In the genomic region with DNA sequence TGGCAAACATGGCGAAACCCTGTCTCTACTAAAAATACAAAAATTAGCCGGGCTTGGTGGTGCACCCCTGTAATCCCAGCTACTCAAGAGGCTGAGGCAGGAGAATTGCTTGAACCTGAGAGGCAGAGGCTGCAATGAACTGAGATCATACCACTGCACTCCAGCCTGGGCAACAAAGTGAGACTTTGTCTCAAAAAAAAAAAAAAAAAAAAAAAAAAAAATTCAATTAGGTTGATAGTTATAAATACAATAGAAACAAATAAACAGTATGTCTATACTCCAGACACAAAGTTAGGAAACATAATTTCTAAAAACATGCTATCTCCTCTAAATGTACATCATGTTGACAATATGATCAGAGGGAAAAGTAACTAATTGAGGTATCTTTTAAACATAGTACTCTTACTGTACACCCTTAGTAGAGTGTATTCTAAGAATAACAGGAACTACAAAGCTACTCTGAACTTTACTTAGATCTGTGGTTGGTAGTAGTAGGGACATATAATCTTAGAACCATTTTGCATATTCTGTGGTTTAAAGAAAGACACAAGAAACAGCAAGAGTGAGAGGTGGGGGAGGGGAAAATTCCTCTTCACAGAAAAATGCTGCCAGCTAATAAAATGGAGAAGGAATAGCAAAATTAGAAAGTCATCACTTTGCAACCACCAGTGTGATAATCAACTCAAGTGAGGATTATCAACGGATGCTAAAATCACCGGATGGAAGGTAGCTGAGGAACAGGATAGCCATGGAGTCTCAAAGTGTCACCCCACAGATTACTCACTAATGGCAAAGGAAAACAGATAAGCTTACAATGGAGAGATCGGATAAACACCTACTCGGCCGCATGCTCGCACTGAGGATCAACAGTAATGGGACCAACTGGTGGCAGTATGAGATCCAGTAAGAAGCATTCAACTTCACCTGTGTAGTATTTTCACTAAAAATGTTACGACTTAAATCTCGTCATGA, we compare ENCODE assay signal across 14 cellular contexts. TPM values are rescaled to one million over a fixed set of nuclear protein-coding genes. Genes with fewer than 3 reads are reported as not detected.
DNase-seq lines count a peak whose midpoint lies in the region; ATAC-seq and TF ChIP-seq lines count a peak whose summit lies in the region.
"Had no signal": no experiment of that assay in that cellular context is flagged by ENCODE, and none has a peak within 500 bp of the region (broad histone marks: within the 10 kb centered on the region; RNA-seq: fewer than 3 reads in every experiment).

No MANE protein-coding gene starts in this region.

- no peaks in the 10 kb centered on the region for H3K9me2 ChIP-seq in MM.1S (replicated peaks; ENCODE audit: insufficient read depth, low read length)

- H3K27ac ChIP-seq in MM.1S (ENCODE audit: low read length): peak overlapping the region; percentile 59; the same call in 1 of the 2 replicates
- no peak overlapping the region for H3K27ac ChIP-seq in aorta (ENCODE audit: low read depth in 1 of 2, low read length in 2 of 2)
- H3K27ac ChIP-seq: foreskin keratinocyte, sigmoid colon had no signal

- H3K4me3 Mint-ChIP-seq in HFFc6: no peak overlapping the region

- H3K4me1 Mint-ChIP-seq in HFFc6 (ENCODE audit: low read depth): peaks cover 13% of the 10 kb centered on the region

- peaks cover 5% of the 10 kb centered on the region; the same call in 1 of the 2 replicates for H3K79me2 ChIP-seq in MM.1S (ENCODE audit: low read length)

- H3K27me3 ChIP-seq in MM.1S (replicated peaks; ENCODE audit: insufficient read depth, low read length) (no peaks in the 10 kb centered on the region), aorta (ENCODE audit: control insufficient read depth in 1 of 2, insufficient read depth in 2 of 2, low read length in 1 of 2) (no peaks in the 10 kb centered on the region)
- H3K27me3 ChIP-seq: foreskin keratinocyte, sigmoid colon had no signal

- H3F3A ChIP-seq in MM.1S (ENCODE audit: insufficient read depth, low read length): peaks cover 9% of the 10 kb centered on the region; the same call in 1 of the 2 replicates

- peak overlapping the region; percentile 62 for H3K4me2 ChIP-seq in MM.1S (ENCODE audit: low read depth, low read length)

- DNase-seq in GM12864 (ENCODE audit: low read depth) (peak; percentile 24), MM.1S (peak; percentile 74), germinal center (ENCODE audit: low spot score) (peak; percentile 68), HFFc6 (no peak), aorta (no peak), DMS79 treated with DMSO at 0.1 percent for 48 hours (lab: John Stamatoyannopoulos, UW) (no peak)
- DNase-seq: central memory CD4-positive, alpha-beta T cell; DMS79; foreskin keratinocyte; NCI-H2081; sigmoid colon had no signal

- intact Hi-C loops in aorta (cut with DNase I): no loop called here

- H3K9me3 ChIP-seq in MM.1S (replicated peaks; ENCODE audit: insufficient read depth, low read length) (no peaks in the 10 kb centered on the region), aorta (ENCODE audit: control insufficient read depth, low read length) (no peaks in the 10 kb centered on the region)
- H3K9me3 ChIP-seq: sigmoid colon had no signal

- H3K36me3 ChIP-seq in MM.1S (replicated peaks; ENCODE audit: insufficient read depth, low read length): peaks cover 7% of the 10 kb centered on the region; the same call in 1 of the 2 replicates
- peaks cover 2 to 15% of the 10 kb centered on the region in 2 donors for H3K36me3 ChIP-seq in aorta (ENCODE audit: control insufficient read depth in 1 of 2, insufficient read depth in 2 of 2, low read length in 1 of 2)

- no peak overlapping the region for H2AFZ ChIP-seq in MM.1S (ENCODE audit: low read length)

- no peaks in the 10 kb centered on the region for H4K20me1 ChIP-seq in MM.1S (ENCODE audit: insufficient read depth, low read length)

- ATAC-seq in GM21447 (IDR thresholded peaks at IDR 0.05; ENCODE audit: unreplicated experiment): peak; percentile 77
- no peak for ATAC-seq in GM21381 (IDR thresholded peaks at IDR 0.05; ENCODE audit: unreplicated experiment)
- ATAC-seq in aorta (ENCODE audit: low FRiP score): no peak
- ATAC-seq: foreskin keratinocyte had no signal

- no peak overlapping the region for H3K27ac Mint-ChIP-seq in HFFc6

- H3K4me1 ChIP-seq in MM.1S (ENCODE audit: low read length) (peaks cover 13% of the 10 kb centered on the region), aorta (ENCODE audit: control insufficient read depth in 1 of 2, insufficient read depth in 2 of 2, low read length in 2 of 2) (no peaks in the 10 kb centered on the region)
- H3K4me1 ChIP-seq: foreskin keratinocyte, sigmoid colon had no signal

- no peaks in the 10 kb centered on the region for H3K27me3 Mint-ChIP-seq in HFFc6 (ENCODE audit: insufficient read depth)

- H3K4me3 ChIP-seq in GM12864 (ENCODE audit: low read depth, low read length) (no peak overlapping the region), MM.1S (ENCODE audit: low read length) (0 out of 2 replicates have a peak overlapping the region, but pooled peaks have one; percentile 8), aorta (ENCODE audit: low read length in 2 of 2) (no peak overlapping the region)
- H3K4me3 ChIP-seq: lung, sigmoid colon had no signal

- H3K9ac ChIP-seq in MM.1S (ENCODE audit: low read length): no peak overlapping the region

- H3K36me3 Mint-ChIP-seq in HFFc6 (ENCODE audit: low read depth): peaks cover 30% of the 10 kb centered on the region

- H3K9me3 Mint-ChIP-seq in HFFc6: no peaks in the 10 kb centered on the region

- 88 to 90% methylated on average over 10 of the region's 10 CpGs for WGBS in aorta, 2 donors

- TF ChIP-seq CTCF in GM12864 (IDR thresholded peaks at IDR 0.05; ENCODE audit: low read depth, low read length, missing control alignments) (no peak), MM.1S (IDR thresholded peaks at IDR 0.05; ENCODE audit: low read length) (no peak), HFFc6 (IDR thresholded peaks at IDR 0.05) (no peak)

RNA-seq across cellular contexts. Expression of gene MTOR, which starts 35.0 kb away (rescaled TPM):
- total RNA-seq in HFFc6 (2021; fragmentation: NEBNext Ultra II Directional; extraction: Animal tissue kit (Norgen Biotek cat#: 25700)): 10 to 100 TPM; 36.6 to 41.2 (median 38.2) TPM
- 10 to 100 TPM; 29.8 to 31.8 TPM for total RNA-seq in aorta
- 10 to 100 TPM in 1 of 2 donors, 1 to 10 TPM in 1; 7.5 to 15.9 TPM for polyA plus RNA-seq in aorta

RNA-seq across cellular contexts. Expression of gene ANGPTL7, which starts 38.2 kb away (rescaled TPM):
- not detected for total RNA-seq in HFFc6 (2021; fragmentation: NEBNext Ultra II Directional; extraction: Animal tissue kit (Norgen Biotek cat#: 25700))
- total RNA-seq in aorta: 10 to 100 TPM in 1 of 2 donors, 1 to 10 TPM in 1; 7.1 to 19.1 TPM
- polyA plus RNA-seq in aorta: 10 to 100 TPM in 1 of 2 donors, not detected in 1; 10.8 TPM
- total RNA-seq: foreskin keratinocyte had no signal
- polyA plus RNA-seq: foreskin keratinocyte had no signal

RNA-seq across cellular contexts. Expression of gene UBIAD1, which starts 45.6 kb away (rescaled TPM):
- 10 to 100 TPM; 12.8 to 18.3 (median 13.8) TPM for total RNA-seq in HFFc6 (2021; fragmentation: NEBNext Ultra II Directional; extraction: Animal tissue kit (Norgen Biotek cat#: 25700))
- total RNA-seq in aorta: 1 to 10 TPM; 8.9 to 10.0 TPM
- polyA plus RNA-seq in aorta: 1 to 10 TPM; 4.6 to 8.5 TPM

Comparison
In these comparisons a context has a peak if more than half of its experiments do, and no peak if none do; other contexts are left out.
1. DNase-seq: peak in GM12864 (single experiment), MM.1S (single experiment) and germinal center (single experiment); none in HFFc6 (single experiment), aorta (0 of 2) and DMS79 treated with DMSO at 0.1 percent for 48 hours (single experiment).
2. RNA of gene ANGPTL7, which starts 38.2 kb away (total RNA-seq): 7.1 to 19.1 TPM in aorta; not detected in HFFc6; every median in the first group is over 4 times any median in the second.